Comparison of ENCODE assay signal across 8 cellular contexts in genomic region chr1:23177031-23177430, GRCh38.
DNase-seq lines count a peak whose midpoint lies in the region; TF ChIP-seq lines count a peak whose summit lies in the region.

No MANE protein-coding gene starts in this region.

- H4K20me1 ChIP-seq in BLaER1 = no peaks in the 10 kb centered on the region

- no peaks in the 10 kb centered on the region for H3K36me3 Mint-ChIP-seq in nephron (ENCODE audit: low read depth)

- peak overlapping the region; percentile 76 to 85 (median 83) for H3K4me3 Mint-ChIP-seq in nephron

- H3K36me3 ChIP-seq in BLaER1 = no peaks in the 10 kb centered on the region
- H3K36me3 ChIP-seq in effector memory CD4-positive, alpha-beta T cell (ENCODE audit: control insufficient read depth, insufficient read depth, low read length) = no peaks in the 10 kb centered on the region

- DNase-seq in NB4 (ENCODE audit: low read depth) (no peak), NCI-H2107 (lab: John Stamatoyannopoulos, UW) (no peak), KG1 (lab: John Stamatoyannopoulos, UW) (no peak), NCI-H1417 treated with DMSO at 0.1 percent for 48 hours (lab: John Stamatoyannopoulos, UW) (no peak), NCI-H2171 (lab: John Stamatoyannopoulos, UW) (no peak)
- DNase-seq in effector memory CD4-positive, alpha-beta T cell = no peak

- no peaks in the 10 kb centered on the region for H3K27me3 ChIP-seq in BLaER1
- no peaks in the 10 kb centered on the region for H3K27me3 ChIP-seq in effector memory CD4-positive, alpha-beta T cell (replicated peaks; ENCODE audit: control insufficient read depth, insufficient read depth, low read length, poor library complexity, severe bottlenecking)

- no peaks in the 10 kb centered on the region for H3K9me3 ChIP-seq in BLaER1
- H3K9me3 ChIP-seq in effector memory CD4-positive, alpha-beta T cell (ENCODE audit: control insufficient read depth, low read length) = no peaks in the 10 kb centered on the region

- peak overlapping the region; percentile 68 for H3K4me3 ChIP-seq in BLaER1
- H3K4me3 ChIP-seq in NB4 (ENCODE audit: low read depth, low read length) = peak overlapping the region; percentile 38
- peak overlapping the region; percentile 50 for H3K4me3 ChIP-seq in effector memory CD4-positive, alpha-beta T cell (ENCODE audit: insufficient read depth, low read depth, low read length, poor library complexity, severe bottlenecking)

- TF ChIP-seq CTCF in NB4 (IDR thresholded peaks at IDR 0.05; ENCODE audit: low read depth, low read length) (no peak), nephron (IDR thresholded peaks at IDR 0.05; ENCODE audit: unreplicated experiment in 3 of 3) (no peak)

- peak overlapping the region; percentile 73 for H3K9ac ChIP-seq in BLaER1

- H3K27ac Mint-ChIP-seq in nephron = peak overlapping the region; percentile 51 to 82 (median 59)

- no peaks in the 10 kb centered on the region for H3K4me1 Mint-ChIP-seq in nephron

- H3K4me1 ChIP-seq in BLaER1 = peaks cover 51% of the 10 kb centered on the region
- peaks cover 4% of the 10 kb centered on the region for H3K4me1 ChIP-seq in effector memory CD4-positive, alpha-beta T cell (ENCODE audit: control insufficient read depth, insufficient read depth, low read length, poor library complexity, severe bottlenecking)

- H3K4me2 ChIP-seq in BLaER1 = peak overlapping the region; percentile 87

- TF ChIP-seq POLR2A in NB4 (IDR thresholded peaks at IDR 0.05; ENCODE audit: extremely low read depth, insufficient read length) = no peak

- H3K27me3 Mint-ChIP-seq in nephron (ENCODE audit: low read depth) = peaks cover 13% of the 10 kb centered on the region

- peak overlapping the region; percentile 80 for H3K27ac ChIP-seq in BLaER1
- no peak overlapping the region for H3K27ac ChIP-seq in effector memory CD4-positive, alpha-beta T cell (ENCODE audit: insufficient read depth, low read length, poor library complexity, severe bottlenecking)

- no peaks in the 10 kb centered on the region for H3K9me3 Mint-ChIP-seq in nephron
